ENCODE assay signal across 11 cellular contexts in genomic region chr6:21164768-21165326, GRCh38.
DNase-seq lines count a peak whose midpoint lies in the region; ATAC-seq and TF ChIP-seq lines count a peak whose summit lies in the region.
"Had no signal": no experiment of that assay in that cellular context is flagged by ENCODE, and none has a peak within 500 bp of the region (broad histone marks: within the 10 kb centered on the region; RNA-seq: fewer than 3 reads in every experiment).

No MANE protein-coding gene starts in this region.

- 0 out of 22 replicates have a peak, but pooled peaks cover 0 to 4% (median 0%) of the 10 kb centered on the region in 11 experiments for H3K9me3 ChIP-seq in BLaER1 treated with 17β-estradiol and CSF1 and Interleukin-3, amounts not matched to agents 10 nM and 100 nM (replicated peaks in 1 of 11)
- H3K9me3 ChIP-seq in adrenal gland (replicated peaks in 1 of 3): no peaks in the 10 kb centered on the region

- no peak for DNase-seq in activated CD8-positive, alpha-beta T cell treated with anti-CD3 and anti-CD28 coated beads for 36 hours
- DNase-seq in NCI-H524 (lab: John Stamatoyannopoulos, UW) (no peak), adrenal gland (no peak), NCI-H2081 (lab: John Stamatoyannopoulos, UW) (no peak)
- no peak for DNase-seq in stimulated activated naive CD4-positive, alpha-beta T cell (lab: John Stamatoyannopoulos, UW)
- DNase-seq: WERI-Rb-1 had no signal

- H3K4me3 Mint-ChIP-seq in activated CD8-positive, alpha-beta T cell treated with anti-CD3 and anti-CD28 coated beads for 36 hours: no peak overlapping the region
- H3K4me3 Mint-ChIP-seq: neural progenitor cell; stimulated activated naive CD8-positive, alpha-beta T cell treated with anti-CD3 and anti-CD28 coated beads, Interleukin-15, Interleukin-2, amounts not matched to agents 100 ng/mL and 50 ng/mL, for 24 hours had no signal

- no peaks in the 10 kb centered on the region for H4K20me1 ChIP-seq in BLaER1 treated with 17β-estradiol and CSF1 and Interleukin-3, amounts not matched to agents 10 nM and 100 nM

- peaks cover 10 to 17% (median 14%) of the 10 kb centered on the region in 10 experiments for H3K4me1 ChIP-seq in BLaER1 treated with 17β-estradiol and CSF1 and Interleukin-3, amounts not matched to agents 10 nM and 100 nM
- no peaks in the 10 kb centered on the region for H3K4me1 ChIP-seq in adrenal gland (replicated peaks in 1 of 2)
- H3K4me1 ChIP-seq: neural progenitor cell had no signal

- H3K27ac ChIP-seq in BLaER1 treated with 17β-estradiol and CSF1 and Interleukin-3, amounts not matched to agents 10 nM and 100 nM: peak overlapping the region in 5 of 11 experiments; percentile 1 to 35 (median 27); a peak in 5 of 22 replicates
- no peak overlapping the region for H3K27ac ChIP-seq in adrenal gland
- H3K27ac ChIP-seq: neural progenitor cell, WERI-Rb-1 had no signal

- no peak overlapping the region for H3K27ac Mint-ChIP-seq in activated CD8-positive, alpha-beta T cell treated with anti-CD3 and anti-CD28 coated beads for 36 hours
- H3K27ac Mint-ChIP-seq: neural progenitor cell; stimulated activated naive CD8-positive, alpha-beta T cell treated with anti-CD3 and anti-CD28 coated beads, Interleukin-15, Interleukin-2, amounts not matched to agents 100 ng/mL and 50 ng/mL, for 24 hours had no signal

- H3K27me3 ChIP-seq in BLaER1 treated with 17β-estradiol and CSF1 and Interleukin-3, amounts not matched to agents 10 nM and 100 nM: no peaks in the 10 kb centered on the region
- no peaks in the 10 kb centered on the region for H3K27me3 ChIP-seq in adrenal gland
- H3K27me3 ChIP-seq: neural progenitor cell had no signal

- peaks cover 17% of the 10 kb centered on the region for H3K4me1 Mint-ChIP-seq in activated CD8-positive, alpha-beta T cell treated with anti-CD3 and anti-CD28 coated beads for 36 hours (ENCODE audit: low read depth)

- H3K36me3 Mint-ChIP-seq in activated CD8-positive, alpha-beta T cell treated with anti-CD3 and anti-CD28 coated beads for 36 hours (ENCODE audit: low read depth): peaks cover 8% of the 10 kb centered on the region

- intact Hi-C loops in activated CD8-positive, alpha-beta T cell treated with anti-CD3 and anti-CD28 coated beads for 36 hours (cut with micrococcal nuclease): no loop called here
- intact Hi-C loops in adrenal gland (cut with DNase I): no loop called here

- no peak for TF ChIP-seq POLR2A in adrenal gland (IDR thresholded peaks at IDR 0.05)

- no peak for TF ChIP-seq CTCF in activated CD8-positive, alpha-beta T cell treated with anti-CD3 and anti-CD28 coated beads for 36 hours (IDR thresholded peaks at IDR 0.05)
- no peak for TF ChIP-seq CTCF in adrenal gland (IDR thresholded peaks at IDR 0.05)

- peaks cover under 1% of the 10 kb centered on the region for H3K9me3 Mint-ChIP-seq in activated CD8-positive, alpha-beta T cell treated with anti-CD3 and anti-CD28 coated beads for 36 hours
- H3K9me3 Mint-ChIP-seq: neural progenitor cell; stimulated activated naive CD8-positive, alpha-beta T cell treated with anti-CD3 and anti-CD28 coated beads, Interleukin-15, Interleukin-2, amounts not matched to agents 100 ng/mL and 50 ng/mL, for 24 hours had no signal

- WGBS in adrenal gland, 4 donors: 54 to 67% (median 57%) methylated on average over 2 of the region's 2 CpGs

- no peak overlapping the region for H3K9ac ChIP-seq in BLaER1 treated with 17β-estradiol and CSF1 and Interleukin-3, amounts not matched to agents 10 nM and 100 nM
- H3K9ac ChIP-seq: neural progenitor cell had no signal

- no peaks in the 10 kb centered on the region for H3K27me3 Mint-ChIP-seq in activated CD8-positive, alpha-beta T cell treated with anti-CD3 and anti-CD28 coated beads for 36 hours
- H3K27me3 Mint-ChIP-seq: stimulated activated naive CD8-positive, alpha-beta T cell treated with anti-CD3 and anti-CD28 coated beads, Interleukin-15, Interleukin-2, amounts not matched to agents 100 ng/mL and 50 ng/mL, for 24 hours had no signal

- peaks cover 0 to 6% (median 0%) of the 10 kb centered on the region in 11 experiments; a peak in 1 of 22 replicates for H3K36me3 ChIP-seq in BLaER1 treated with 17β-estradiol and CSF1 and Interleukin-3, amounts not matched to agents 10 nM and 100 nM
- H3K36me3 ChIP-seq in adrenal gland (replicated peaks in 1 of 2): no peaks in the 10 kb centered on the region
- H3K36me3 ChIP-seq: neural progenitor cell, WERI-Rb-1 had no signal

- CTCF ChIA-PET in activated CD8-positive, alpha-beta T cell treated with anti-CD3 and anti-CD28 coated beads for 36 hours (lab: Charles Lee): interaction anchor here (1.3 kb wide), 1 partner anchor 10 kb away, joined by 3 read pairs; no protein-coding TSS in a partner anchor

- ATAC-seq in GM19043 (IDR thresholded peaks at IDR 0.05; ENCODE audit: low read depth, unreplicated experiment) (peak; percentile 67), HG03095 (IDR thresholded peaks at IDR 0.05; ENCODE audit: unreplicated experiment) (peak; percentile 61)
- ATAC-seq in activated CD8-positive, alpha-beta T cell treated with anti-CD3 and anti-CD28 coated beads for 36 hours: peak; percentile 55

- H3K4me3 ChIP-seq in BLaER1 treated with 17β-estradiol and CSF1 and Interleukin-3, amounts not matched to agents 10 nM and 100 nM: no peak overlapping the region
- no peak overlapping the region for H3K4me3 ChIP-seq in adrenal gland
- H3K4me3 ChIP-seq: neural progenitor cell had no signal

- POLR2A ChIA-PET in activated CD8-positive, alpha-beta T cell treated with anti-CD3 and anti-CD28 coated beads for 36 hours (lab: Charles Lee): interaction anchor here (1.4 kb wide), 1 partner anchor 9 kb away, joined by 3 read pairs; no protein-coding TSS in a partner anchor

- H3K4me2 ChIP-seq in BLaER1 treated with 17β-estradiol and CSF1 and Interleukin-3, amounts not matched to agents 10 nM and 100 nM: peak overlapping the region; percentile 20 to 71 (median 57); a peak in 21 of 22 replicates
- H3K4me2 ChIP-seq: neural progenitor cell had no signal
